8 cellular contexts compared by ENCODE assay signal in genomic region chr1:44799770-44800584, GRCh38. TPM values are rescaled to one million over a fixed set of nuclear protein-coding genes. Genes with fewer than 3 reads are reported as not detected.
DNase-seq lines count a peak whose midpoint lies in the region; ATAC-seq, FAIRE-seq and TF ChIP-seq lines count a peak whose summit lies in the region.

Gene PLK3, plus strand, starts transcription at chr1:44800377. Its CDS starts 87 bp downstream, at chr1:44800464.

- POLR2A ChIA-PET in A549 (lab: Yijun Ruan, JAX) = interaction anchor here (0.7 to 3.1 kb wide), 16 partner anchors 9 to 540 kb away, joined by 3 to 47 read pairs (median 8); partner anchors contain the start of genes BEST4, BTBD19, EIF2B3 and HECTD3

- no peaks in the 10 kb centered on the region for H3K36me3 ChIP-seq in body of pancreas (replicated peaks in 1 of 2; ENCODE audit: insufficient read depth in 1 of 2, low read depth in 2 of 2)
- peaks cover 0 to 26% (median 10%) of the 10 kb centered on the region in 4 donors for H3K36me3 ChIP-seq in sigmoid colon

- CTCF ChIA-PET in A549 (lab: Yijun Ruan, JAX) = interaction anchor here (0.7 to 4.3 kb wide), 15 partner anchors 9 to 671 kb away, joined by 3 to 44 read pairs (median 4); partner anchors contain the start of genes BEST4 and BTBD19

- H3K4me3 ChIP-seq in A549 (peak within 1 kb of the TSS; percentile 98), body of pancreas (peak within 1 kb of the TSS; percentile 42 to 80), sigmoid colon (peak within 1 kb of the TSS; percentile 37 to 87 (median 74))

- H3K4me1 ChIP-seq in A549 (peaks cover 34% of the 10 kb centered on the region), body of pancreas (peaks cover 38% of the 10 kb centered on the region), sigmoid colon (peaks cover 5 to 41% (median 19%) of the 10 kb centered on the region in 4 donors)

- 0% methylated on average over 10 of the region's 79 CpGs for WGBS in A549 (ENCODE audit: missing lambda C conversion rate)
- 0 to 1% methylated on average over 5 to 65 of the region's 79 CpGs for WGBS in body of pancreas, 2 donors
- 0 to 1% methylated on average over 79 of the region's 79 CpGs for WGBS in sigmoid colon, 2 donors

- H3K27ac ChIP-seq in A549 (peak within 1 kb of the TSS; percentile 91 to 95), body of pancreas (peak within 1 kb of the TSS; percentile 85 to 99 (median 97)), sigmoid colon (peak within 1 kb of the TSS; percentile 90 to 95 (median 92))

- DNase-seq in A549 (ENCODE audit: low read depth in 1 of 2, low spot score in 1 of 2) (peak; percentile 79 to 96), NCI-H2107 treated with DMSO at 0.1 percent for 48 hours (lab: John Stamatoyannopoulos, UW; ENCODE audit: unreplicated experiment) (peak; percentile 96), body of pancreas (peak; percentile 98 to 99 (median 99)), iPS DF 4.7 (ENCODE audit: extremely low read depth, low spot score) (peak; percentile 66), sigmoid colon (peak; percentile 99)

- ATAC-seq in A549 (peak; percentile 88 to 91), HG03066 (IDR thresholded peaks at IDR 0.05; ENCODE audit: low read depth, unreplicated experiment) (peak; percentile 89), body of pancreas (peak; percentile 95)

- no peaks in the 10 kb centered on the region for H3K27me3 ChIP-seq in body of pancreas
- no peaks in the 10 kb centered on the region for H3K27me3 ChIP-seq in sigmoid colon

- intact Hi-C loops in body of pancreas (cut with DNase I) = no loop called here
- intact Hi-C loops in sigmoid colon (cut with DNase I) = loop anchor here (2.0 to 10.0 kb wide), 2 partner anchors 19 to 695 kb away; partner anchors contain the start of gene TESK2

- TF ChIP-seq EP300 in A549 (IDR thresholded peaks at IDR 0.05) (no peak), sigmoid colon (IDR thresholded peaks at IDR 0.05) (no peak)

- peak; percentile 68 to 76 for TF ChIP-seq RAD21 in A549 (conservative IDR thresholded peaks at IDR 0.05 in 1 of 2, IDR thresholded peaks at IDR 0.05 in 1 of 2)

- peak; percentile 85 for TF ChIP-seq POLR2A in A549 (IDR thresholded peaks at IDR 0.05; ENCODE audit: low read length)
- TF ChIP-seq POLR2A in GM18526 (IDR thresholded peaks at IDR 0.05; ENCODE audit: extremely low read depth, insufficient read length) = peak; percentile 93
- TF ChIP-seq POLR2A in body of pancreas (IDR thresholded peaks at IDR 0.05) = peak; percentile 91 to 95 (median 95)
- TF ChIP-seq POLR2A in sigmoid colon (IDR thresholded peaks at IDR 0.05) = peak; percentile 30 to 83

- H3K4me2 ChIP-seq in A549 = peak within 1 kb of the TSS; percentile 96

- H3K9me3 ChIP-seq in A549 (no peaks in the 10 kb centered on the region), body of pancreas (no peaks in the 10 kb centered on the region), sigmoid colon (no peaks in the 10 kb centered on the region)

- FAIRE-seq in A549 (lab: Jason Lieb, UNC) = peak; percentile 7
- FAIRE-seq in TTC549 (lab: Jason Lieb, UNC) = peak; percentile 85

- TF ChIP-seq CTCF in A549 (IDR thresholded peaks at IDR 0.05) = peak; percentile 64
- TF ChIP-seq CTCF in body of pancreas (IDR thresholded peaks at IDR 0.05) = peak; percentile 86 to 98 (median 96)
- TF ChIP-seq CTCF in sigmoid colon (IDR thresholded peaks at IDR 0.05) = peak; percentile 75 to 90 (median 85)

TF ChIP-seq in A549, 52 proteins besides CTCF, POLR2A, EP300 and RAD21:
- peak; percentile 70 for TF ChIP-seq E2F6 (IDR thresholded peaks at IDR 0.05; ENCODE audit: borderline replicate concordance, low read depth)
- 0 out of 2 replicates have a peak, but pooled peaks have one; percentile 53 for TF ChIP-seq MAZ (IDR thresholded peaks at IDR 0.05; ENCODE audit: borderline replicate concordance, low read depth, low read length)
- TF ChIP-seq PHF8 (IDR thresholded peaks at IDR 0.05; ENCODE audit: borderline replicate concordance, low read depth) = peak; percentile 78
- peak; percentile 89; the same call in 1 of the 2 replicates for TF ChIP-seq TP53 (CRISPR knock-in tag; IDR thresholded peaks at IDR 0.05)
- no peak for TF ChIP-seq USF2 (IDR thresholded peaks at IDR 0.05)
- peak; percentile 82; the same call in 2 of the 3 replicates for TF ChIP-seq BCL3 (IDR thresholded peaks at IDR 0.05)
- 0 out of 2 replicates have a peak, but pooled peaks have one; percentile 40 for TF ChIP-seq HOXB13 (CRISPR knock-in tag; IDR thresholded peaks at IDR 0.05; ENCODE audit: low read depth)
- peak; percentile 93 for TF ChIP-seq MYC (IDR thresholded peaks at IDR 0.05; ENCODE audit: borderline replicate concordance, low read length)
- TF ChIP-seq CEBPB (IDR thresholded peaks at IDR 0.05) = peak in 1 of 2 experiments; percentile 13; a peak in 2 of 4 replicates
- no peak for TF ChIP-seq KDM1A (IDR thresholded peaks at IDR 0.05; ENCODE audit: low read depth)
- peak; percentile 95 for TF ChIP-seq MAX (IDR thresholded peaks at IDR 0.05)
- no peak for TF ChIP-seq FOXS1 (CRISPR knock-in tag; IDR thresholded peaks at IDR 0.05)
- peak; percentile 87 to 93 for TF ChIP-seq JUN (IDR thresholded peaks at IDR 0.05)
- 0 out of 2 replicates have a peak, but pooled peaks have one; percentile 34 for TF ChIP-seq ATOH8 (CRISPR knock-in tag; IDR thresholded peaks at IDR 0.05; ENCODE audit: low read depth)
- TF ChIP-seq PBX3 (IDR thresholded peaks at IDR 0.05) = 0 out of 2 replicates have a peak, but pooled peaks have one; percentile 16
- peak; percentile 66 for TF ChIP-seq SMC3 (IDR thresholded peaks at IDR 0.05)

RNA-seq across cellular contexts. Expression of gene PLK3, which starts in this region (rescaled TPM):
- polyA plus RNA-seq in A549 (2011; rRNA removed) (12.6 and 16.0 TPM in 2 replicates), A549 (2017; fragmentation: RNase III; extraction: RNeasy Plus Mini Kit Qiagen cat#74134 plus additional on column Dnase treatment) (10.9 to 11.6 TPM (median 11.2 TPM) in 3 replicates), sigmoid colon (10 to 100 TPM in 2 of 3 donors, 1 to 10 TPM in 1; 7.2 to 12.1 (median 10.2) TPM)
- 20.0 and 21.0 TPM in 2 replicates for polyA plus RNA-seq in A549 (2012; cell fraction: cytosol; rRNA removed)
- 109 and 111 TPM in 2 replicates for polyA plus RNA-seq in A549 (2012; cell fraction: nucleus; rRNA removed)
- polyA minus RNA-seq in A549 (2011; rRNA and poly(A)+ RNA removed) = 19.7 and 20.1 TPM in 2 replicates
- total RNA-seq in body of pancreas (10 to 100 TPM; 20.8 to 29.7 TPM), sigmoid colon (10 to 100 TPM in 2 of 4 donors, 1 to 10 TPM in 2; 8.2 to 28.1 (median 11.0) TPM)

Comparison
In these comparisons a context has a peak if more than half of its experiments do, and no peak if none do; other contexts are left out.
1. Peak in every context shown above with its lines: DNase-seq, ATAC-seq, H3K4me3 ChIP-seq and H3K27ac ChIP-seq.